Comparison of ENCODE assay signal across 12 cellular contexts in the genomic region with DNA sequence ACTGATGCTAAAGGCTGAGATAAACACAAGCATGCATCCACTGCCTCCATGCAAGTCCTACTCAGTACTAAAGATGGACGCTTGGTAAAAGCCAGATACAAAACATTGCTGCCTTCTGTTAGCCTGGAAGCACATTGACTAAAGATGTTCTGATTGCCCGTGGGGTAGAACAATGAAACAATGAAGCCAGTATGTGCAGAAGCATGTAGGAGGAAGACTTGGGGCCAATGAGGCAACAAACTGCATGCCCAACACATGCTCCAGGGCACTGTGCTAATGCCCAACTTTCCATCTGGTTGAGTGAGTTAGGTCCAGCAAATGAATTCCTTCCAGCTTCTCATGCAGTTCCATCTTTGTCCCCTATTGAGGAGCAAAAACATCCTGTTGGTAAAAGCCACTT.
DNase-seq lines count a peak whose midpoint lies in the region; ATAC-seq and TF ChIP-seq lines count a peak whose summit lies in the region.
"Had no signal": no experiment of that assay in that cellular context is flagged by ENCODE, and none has a peak within 500 bp of the region (broad histone marks: within the 10 kb centered on the region; RNA-seq: fewer than 3 reads in every experiment).

No MANE protein-coding gene starts in this region.

- DNase-seq in RPMI7951 (ENCODE audit: low read depth): peak; percentile 12
- DNase-seq in fibroblast of gingiva (ENCODE audit: low read depth): peak; percentile 5
- no peak for DNase-seq in NCI-H69 (lab: John Stamatoyannopoulos, UW)
- DNase-seq: Caco-2; CD8-positive, alpha-beta T cell; DMS 273 treated with DMSO at 0.1 percent for 48 hours had no signal

- no peak for TF ChIP-seq CTCF in parathyroid adenoma (IDR thresholded peaks at IDR 0.05)

- H3K9me3 ChIP-seq in parathyroid adenoma (ENCODE audit: control insufficient read depth, low read length): no peaks in the 10 kb centered on the region
- H3K9me3 ChIP-seq: A549, Caco-2 had no signal

- H3K36me3 ChIP-seq in parathyroid adenoma (ENCODE audit: control insufficient read depth, insufficient read depth, low read length): no peaks in the 10 kb centered on the region

- H2AFZ ChIP-seq in parathyroid adenoma: peak overlapping the region; percentile 1

- H3K9ac ChIP-seq in parathyroid adenoma: no peak overlapping the region

- peaks cover 48% of the 10 kb centered on the region for H3K4me1 ChIP-seq in parathyroid adenoma
- H3K4me1 ChIP-seq: A549, Caco-2 had no signal

- ATAC-seq in GM18498 (IDR thresholded peaks at IDR 0.05; ENCODE audit: unreplicated experiment) (no peak), HG02678 (IDR thresholded peaks at IDR 0.05; ENCODE audit: unreplicated experiment) (no peak)
- ATAC-seq: A549; CD8-positive, alpha-beta T cell; HCT116 had no signal

- no peaks in the 10 kb centered on the region for H3K27me3 ChIP-seq in parathyroid adenoma (ENCODE audit: control insufficient read depth, insufficient read depth, low read length)

- peak overlapping the region; percentile 12 for H3K4me2 ChIP-seq in parathyroid adenoma (ENCODE audit: low read length)
- H3K4me2 ChIP-seq: A549 had no signal

- H3K79me2 ChIP-seq in parathyroid adenoma: no peaks in the 10 kb centered on the region

- peak overlapping the region; percentile 95 for H3K27ac ChIP-seq in parathyroid adenoma
- H3K27ac ChIP-seq: A549, HL-60 had no signal

- H3K4me3 ChIP-seq in parathyroid adenoma (ENCODE audit: low read depth, low read length): no peak overlapping the region
- H3K4me3 ChIP-seq: A549 had no signal
